In genomic region chr2:174039551-174040416, GRCh38 we compare ENCODE assay signal across 1 cellular context.
TF ChIP-seq lines count a peak whose summit lies in the region.

No MANE protein-coding gene starts in this region.

TF ChIP-seq in GM12878, 131 proteins besides CTCF, POLR2A, EP300 and RAD21 (continued from another document and continues in another):
- TF ChIP-seq, protein P1, sequence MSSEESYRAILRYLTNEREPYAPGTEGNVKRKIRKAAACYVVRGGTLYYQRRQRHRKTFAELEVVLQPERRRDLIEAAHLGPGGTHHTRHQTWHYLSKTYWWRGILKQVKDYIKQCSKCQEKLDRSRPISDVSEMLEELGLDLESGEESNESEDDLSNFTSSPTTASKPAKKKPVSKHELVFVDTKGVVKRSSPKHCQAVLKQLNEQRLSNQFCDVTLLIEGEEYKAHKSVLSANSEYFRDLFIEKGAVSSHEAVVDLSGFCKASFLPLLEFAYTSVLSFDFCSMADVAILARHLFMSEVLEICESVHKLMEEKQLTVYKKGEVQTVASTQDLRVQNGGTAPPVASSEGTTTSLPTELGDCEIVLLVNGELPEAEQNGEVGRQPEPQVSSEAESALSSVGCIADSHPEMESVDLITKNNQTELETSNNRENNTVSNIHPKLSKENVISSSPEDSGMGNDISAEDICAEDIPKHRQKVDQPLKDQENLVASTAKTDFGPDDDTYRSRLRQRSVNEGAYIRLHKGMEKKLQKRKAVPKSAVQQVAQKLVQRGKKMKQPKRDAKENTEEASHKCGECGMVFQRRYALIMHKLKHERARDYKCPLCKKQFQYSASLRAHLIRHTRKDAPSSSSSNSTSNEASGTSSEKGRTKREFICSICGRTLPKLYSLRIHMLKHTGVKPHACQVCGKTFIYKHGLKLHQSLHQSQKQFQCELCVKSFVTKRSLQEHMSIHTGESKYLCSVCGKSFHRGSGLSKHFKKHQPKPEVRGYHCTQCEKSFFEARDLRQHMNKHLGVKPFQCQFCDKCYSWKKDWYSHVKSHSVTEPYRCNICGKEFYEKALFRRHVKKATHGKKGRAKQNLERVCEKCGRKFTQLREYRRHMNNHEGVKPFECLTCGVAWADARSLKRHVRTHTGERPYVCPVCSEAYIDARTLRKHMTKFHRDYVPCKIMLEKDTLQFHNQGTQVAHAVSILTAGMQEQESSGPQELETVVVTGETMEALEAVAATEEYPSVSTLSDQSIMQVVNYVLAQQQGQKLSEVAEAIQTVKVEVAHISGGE (CRISPR knock-in tag; IDR thresholded peaks at IDR 0.05), result no peak
- TF ChIP-seq SPI1 (IDR thresholded peaks at IDR 0.05; ENCODE audit: borderline replicate concordance, insufficient read depth, low read depth, low read length) (peak; percentile 77), PML (IDR thresholded peaks at IDR 0.05; ENCODE audit: low read length) (peak; percentile 63; the same call in 1 of the 2 replicates), SUZ12 (IDR thresholded peaks at IDR 0.05; ENCODE audit: unreplicated experiment) (no peak), BHLHE40 (IDR thresholded peaks at IDR 0.05; ENCODE audit: borderline replicate concordance in 1 of 2, low read depth in 2 of 2, low read length in 1 of 2) (no peak), ZNF384 (IDR thresholded peaks at IDR 0.05; ENCODE audit: borderline replicate concordance, low read depth, low read length) (no peak), NR2F1 (conservative IDR thresholded peaks at IDR 0.05) (peak; percentile 47), BCL11A (IDR thresholded peaks at IDR 0.05; ENCODE audit: low read depth, low read length) (peak; percentile 64; the same call in 1 of the 2 replicates), E4F1 (IDR thresholded peaks at IDR 0.05; ENCODE audit: borderline replicate concordance, partially characterized antibody) (no peak), BMI1 (IDR thresholded peaks at IDR 0.05; ENCODE audit: borderline replicate concordance) (no peak), E2F8 (IDR thresholded peaks at IDR 0.05; ENCODE audit: low read depth, partially characterized antibody) (no peak), MEF2A (IDR thresholded peaks at IDR 0.05; ENCODE audit: insufficient read depth, low read depth, low read length) (peak; percentile 45; the same call in 1 of the 2 replicates), PRDM15 (CRISPR knock-in tag; IDR thresholded peaks at IDR 0.05) (no peak), CHD4 (IDR thresholded peaks at IDR 0.05) (no peak), MTA2 (IDR thresholded peaks at IDR 0.05; ENCODE audit: low read depth) (peak; percentile 83), IKZF1 (conservative IDR thresholded peaks at IDR 0.05) (peak; percentile 77), SMARCA5 (IDR thresholded peaks at IDR 0.05) (peak; percentile 52; the same call in 1 of the 2 replicates), WRNIP1 (IDR thresholded peaks at IDR 0.05; ENCODE audit: borderline replicate concordance, low read depth, low read length) (no peak), IRF3 (IDR thresholded peaks at IDR 0.05) (no peak), ZNF24 (IDR thresholded peaks at IDR 0.05) (no peak), CEBPZ (IDR thresholded peaks at IDR 0.05; ENCODE audit: low read depth, low read length) (no peak), YY1 (IDR thresholded peaks at IDR 0.05; ENCODE audit: low read depth, low read length) (no peak), POU2F2 (IDR thresholded peaks at IDR 0.05; ENCODE audit: borderline replicate concordance, low read depth, low read length) (0 out of 3 replicates have a peak, but pooled peaks have one; percentile 49), ATF7 (IDR thresholded peaks at IDR 0.05; ENCODE audit: low read depth) (peak; percentile 70), IRF4 (IDR thresholded peaks at IDR 0.05; ENCODE audit: low read depth, low read length) (peak; percentile 76), SMAD5 (IDR thresholded peaks at IDR 0.05; ENCODE audit: low read depth) (no peak), FOXM1 (IDR thresholded peaks at IDR 0.05; ENCODE audit: low read depth, low read length) (peak; percentile 86), HDGF (IDR thresholded peaks at IDR 0.05) (no peak), MAX (IDR thresholded peaks at IDR 0.05; ENCODE audit: low read depth, low read length) (no peak), NRF1 (conservative IDR thresholded peaks at IDR 0.05; ENCODE audit: low read depth, low read length) (no peak), ETV6 (conservative IDR thresholded peaks at IDR 0.05 in 1 of 2, IDR thresholded peaks at IDR 0.05 in 1 of 2; ENCODE audit: borderline replicate concordance in 1 of 2, low read depth in 1 of 2) (peak in 1 of 2 experiments; percentile 97; a peak in 2 of 4 replicates), SMAD1 (IDR thresholded peaks at IDR 0.05; ENCODE audit: low read depth, partially characterized antibody) (no peak), ZSCAN29 (IDR thresholded peaks at IDR 0.05) (peak; percentile 91), POLR2AphosphoS5 (IDR thresholded peaks at IDR 0.05; ENCODE audit: low read length) (no peak), NR2C1 (IDR thresholded peaks at IDR 0.05) (no peak), FOXK2 (IDR thresholded peaks at IDR 0.05) (no peak), HSF1 (IDR thresholded peaks at IDR 0.05; ENCODE audit: low read depth, low read length) (no peak), JUND (IDR thresholded peaks at IDR 0.05; ENCODE audit: low read depth, low read length) (no peak)
- TF ChIP-seq, protein P2, sequence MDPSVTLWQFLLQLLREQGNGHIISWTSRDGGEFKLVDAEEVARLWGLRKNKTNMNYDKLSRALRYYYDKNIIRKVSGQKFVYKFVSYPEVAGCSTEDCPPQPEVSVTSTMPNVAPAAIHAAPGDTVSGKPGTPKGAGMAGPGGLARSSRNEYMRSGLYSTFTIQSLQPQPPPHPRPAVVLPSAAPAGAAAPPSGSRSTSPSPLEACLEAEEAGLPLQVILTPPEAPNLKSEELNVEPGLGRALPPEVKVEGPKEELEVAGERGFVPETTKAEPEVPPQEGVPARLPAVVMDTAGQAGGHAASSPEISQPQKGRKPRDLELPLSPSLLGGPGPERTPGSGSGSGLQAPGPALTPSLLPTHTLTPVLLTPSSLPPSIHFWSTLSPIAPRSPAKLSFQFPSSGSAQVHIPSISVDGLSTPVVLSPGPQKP (IDR thresholded peaks at IDR 0.05; ENCODE audit: low read depth, low read length), result no peak
- TF ChIP-seq, protein P3, sequence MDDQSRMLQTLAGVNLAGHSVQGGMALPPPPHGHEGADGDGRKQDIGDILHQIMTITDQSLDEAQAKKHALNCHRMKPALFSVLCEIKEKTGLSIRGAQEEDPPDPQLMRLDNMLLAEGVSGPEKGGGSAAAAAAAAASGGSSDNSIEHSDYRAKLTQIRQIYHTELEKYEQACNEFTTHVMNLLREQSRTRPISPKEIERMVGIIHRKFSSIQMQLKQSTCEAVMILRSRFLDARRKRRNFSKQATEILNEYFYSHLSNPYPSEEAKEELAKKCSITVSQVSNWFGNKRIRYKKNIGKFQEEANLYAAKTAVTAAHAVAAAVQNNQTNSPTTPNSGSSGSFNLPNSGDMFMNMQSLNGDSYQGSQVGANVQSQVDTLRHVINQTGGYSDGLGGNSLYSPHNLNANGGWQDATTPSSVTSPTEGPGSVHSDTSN (IDR thresholded peaks at IDR 0.05; ENCODE audit: insufficient replicate concordance, low read depth, low read length), result no peak
